18 cellular contexts compared by ENCODE assay signal in genomic region chr17:65545708-65546523, GRCh38. TPM values are rescaled to one million over a fixed set of nuclear protein-coding genes. Genes with fewer than 3 reads are reported as not detected.
A peak's percentile ranks its signal among the peaks of the same experiment; 100 is the strongest.
DNase-seq lines count a peak whose midpoint lies in the region; ATAC-seq and TF ChIP-seq lines count a peak whose summit lies in the region.
"Had no signal": no experiment of that assay in that cellular context is flagged by ENCODE, and none has a peak within 500 bp of the region (broad histone marks: within the 10 kb centered on the region; RNA-seq: fewer than 3 reads in every experiment).

No MANE protein-coding gene starts in this region.

- H3K27me3 Mint-ChIP-seq in activated CD4-positive, alpha-beta T cell treated with anti-CD3 and anti-CD28 coated beads, Interleukin-2, amount 10 ng/mL, durations not matched to agents 7 days and 5 days, result no peaks in the 10 kb centered on the region
- peaks cover 3 to 6% (median 5%) of the 10 kb centered on the region in 3 donors for H3K27me3 Mint-ChIP-seq in immature natural killer cell (ENCODE audit: low read depth in 3 of 3)
- H3K27me3 Mint-ChIP-seq: activated naive CD8-positive, alpha-beta T cell treated with anti-CD3 and anti-CD28 coated beads for 36 hours; CD4-positive, CD25-positive, alpha-beta regulatory T cell; effector memory CD8-positive, alpha-beta T cell had no signal

- TF ChIP-seq CTCF in lower lobe of right lung (IDR thresholded peaks at IDR 0.05), result no peak

- ATAC-seq in lower lobe of right lung (no peak), HG03442 (IDR thresholded peaks at IDR 0.05; ENCODE audit: unreplicated experiment) (no peak)
- ATAC-seq: activated T-cell treated with anti-CD3 and anti-CD28 coated beads, Interleukin-2, amount 50 U/mL, for 4 hours; effector memory CD8-positive, alpha-beta T cell; Panc1 had no signal

- no peak overlapping the region for H3K4me3 ChIP-seq in H7 (ENCODE audit: insufficient read depth, low read depth, low read length)
- peak overlapping the region; percentile 7 for H3K4me3 ChIP-seq in lower lobe of right lung
- H3K4me3 ChIP-seq in skeletal muscle tissue (ENCODE audit: low read length in 3 of 3), result no peak overlapping the region
- H3K4me3 ChIP-seq: smooth muscle cell had no signal

- no peak overlapping the region for H3K27ac Mint-ChIP-seq in activated CD4-positive, alpha-beta T cell treated with anti-CD3 and anti-CD28 coated beads, Interleukin-2, amount 10 ng/mL, durations not matched to agents 7 days and 5 days
- no peak overlapping the region for H3K27ac Mint-ChIP-seq in immature natural killer cell
- H3K27ac Mint-ChIP-seq: activated naive CD8-positive, alpha-beta T cell treated with anti-CD3 and anti-CD28 coated beads for 36 hours; effector memory CD8-positive, alpha-beta T cell had no signal

- POLR2A ChIA-PET in activated CD4-positive, alpha-beta T cell treated with anti-CD3 and anti-CD28 coated beads, Interleukin-2, amount 10 ng/mL, durations not matched to agents 7 days and 5 days (lab: Charles Lee), result no interaction called here

- peaks cover 47% of the 10 kb centered on the region for H3K36me3 Mint-ChIP-seq in activated CD4-positive, alpha-beta T cell treated with anti-CD3 and anti-CD28 coated beads, Interleukin-2, amount 10 ng/mL, durations not matched to agents 7 days and 5 days (ENCODE audit: low read depth)
- peaks cover 0 to 4% (median 0%) of the 10 kb centered on the region in 3 donors for H3K36me3 Mint-ChIP-seq in immature natural killer cell

- CTCF ChIA-PET in activated CD4-positive, alpha-beta T cell treated with anti-CD3 and anti-CD28 coated beads, Interleukin-2, amount 10 ng/mL, durations not matched to agents 7 days and 5 days (lab: Charles Lee), result no interaction called here

- peak overlapping the region in 1 of 3 donors; percentile 58 for H3K9ac ChIP-seq in skeletal muscle tissue (ENCODE audit: low read depth in 1 of 3, low read length in 3 of 3)

- H3K9me3 ChIP-seq in lower lobe of right lung, result no peaks in the 10 kb centered on the region
- H3K9me3 ChIP-seq in skeletal muscle tissue (ENCODE audit: control insufficient read depth in 3 of 3, low read length in 3 of 3), result no peaks in the 10 kb centered on the region

- H3K4me1 Mint-ChIP-seq in activated CD4-positive, alpha-beta T cell treated with anti-CD3 and anti-CD28 coated beads, Interleukin-2, amount 10 ng/mL, durations not matched to agents 7 days and 5 days, result peaks cover 14% of the 10 kb centered on the region
- H3K4me1 Mint-ChIP-seq in immature natural killer cell, result no peaks in the 10 kb centered on the region

- peak overlapping the region; percentile 71 for H3K27ac ChIP-seq in lower lobe of right lung
- H3K27ac ChIP-seq in skeletal muscle tissue (ENCODE audit: low read depth, low read length), result peak overlapping the region; percentile 95

- H3K4me1 ChIP-seq in lower lobe of right lung (peaks cover 60% of the 10 kb centered on the region), skeletal muscle tissue (ENCODE audit: control insufficient read depth in 3 of 3, insufficient read depth in 3 of 3, low read length in 3 of 3) (peaks cover 54 to 90% (median 87%) of the 10 kb centered on the region in 3 donors)

- intact Hi-C loops in lower lobe of right lung (cut with DNase I), result no loop called here

- DNase-seq in H7 (peak; percentile 58), ecto neural progenitor cell (ENCODE audit: low spot score) (peak; percentile 91), lower lobe of right lung (no peak), hepatic stellate cell (ENCODE audit: low spot score) (no peak), immature natural killer cell (no peak)
- no peak for DNase-seq in activated CD4-positive, alpha-beta T cell treated with anti-CD3 and anti-CD28 coated beads, Interleukin-2, amount 10 ng/mL, durations not matched to agents 7 days and 5 days
- DNase-seq: activated naive CD8-positive, alpha-beta T cell treated with anti-CD3 and anti-CD28 coated beads for 36 hours; activated T-cell treated with anti-CD3 and anti-CD28 coated beads, Interleukin-2, amount 50 U/mL, for 4 hours; CD4-positive, CD25-positive, alpha-beta regulatory T cell; DMS79 treated with DMSO at 0.1 percent for 48 hours; effector memory CD8-positive, alpha-beta T cell; mesenchymal stem cell; NCI-H2029 treated with DMSO at 0.1 percent for 48 hours; NCI-H82 had no signal

- no peak overlapping the region for H3K4me3 Mint-ChIP-seq in activated CD4-positive, alpha-beta T cell treated with anti-CD3 and anti-CD28 coated beads, Interleukin-2, amount 10 ng/mL, durations not matched to agents 7 days and 5 days
- H3K4me3 Mint-ChIP-seq in immature natural killer cell, result no peak overlapping the region
- H3K4me3 Mint-ChIP-seq: activated naive CD8-positive, alpha-beta T cell treated with anti-CD3 and anti-CD28 coated beads for 36 hours; activated T-cell treated with anti-CD3 and anti-CD28 coated beads, Interleukin-2, amount 50 U/mL, for 4 hours; CD4-positive, CD25-positive, alpha-beta regulatory T cell; effector memory CD8-positive, alpha-beta T cell had no signal

- H3K36me3 ChIP-seq in H7 (replicated peaks; ENCODE audit: control insufficient read depth, insufficient read depth, low read length) (peaks cover 6% of the 10 kb centered on the region), lower lobe of right lung (peaks cover 52% of the 10 kb centered on the region), skeletal muscle tissue (ENCODE audit: control insufficient read depth in 3 of 3, insufficient read depth in 3 of 3, low read length in 3 of 3) (peaks cover 3 to 13% (median 7%) of the 10 kb centered on the region in 3 donors)

- H3K27me3 ChIP-seq in H7 (ENCODE audit: control insufficient read depth, insufficient read depth, low read length), result no peaks in the 10 kb centered on the region
- no peaks in the 10 kb centered on the region for H3K27me3 ChIP-seq in lower lobe of right lung (ENCODE audit: low read depth)
- no peaks in the 10 kb centered on the region for H3K27me3 ChIP-seq in skeletal muscle tissue (ENCODE audit: control insufficient read depth in 3 of 3, insufficient read depth in 3 of 3, low read length in 3 of 3)

- no peaks in the 10 kb centered on the region for H3K9me3 Mint-ChIP-seq in activated CD4-positive, alpha-beta T cell treated with anti-CD3 and anti-CD28 coated beads, Interleukin-2, amount 10 ng/mL, durations not matched to agents 7 days and 5 days
- no peaks in the 10 kb centered on the region for H3K9me3 Mint-ChIP-seq in immature natural killer cell
- H3K9me3 Mint-ChIP-seq: activated naive CD8-positive, alpha-beta T cell treated with anti-CD3 and anti-CD28 coated beads for 36 hours; activated T-cell treated with anti-CD3 and anti-CD28 coated beads, Interleukin-2, amount 50 U/mL, for 4 hours; effector memory CD8-positive, alpha-beta T cell had no signal

RNA-seq across cellular contexts. Expression of gene AXIN2, which starts 15.5 kb away (rescaled TPM):
- 34.8 and 36.1 TPM in 2 replicates for total RNA-seq in H7 (2014; rRNA removed; shearing (Covaris generic))
- total RNA-seq in lower lobe of right lung, result 53.4 TPM
- 19.8 TPM for total RNA-seq in skeletal muscle tissue
- total RNA-seq in activated CD4-positive, alpha-beta T cell treated with anti-CD3 and anti-CD28 coated beads, Interleukin-2, amount 10 ng/mL, durations not matched to agents 7 days and 5 days, result 10 to 100 TPM; 12.7 to 13.4 TPM
- polyA plus RNA-seq in immature natural killer cell, result under 1 TPM in 2 of 3 donors, not detected in 1; 0.57 to 0.94 TPM

Comparison
In these comparisons a context has a peak if more than half of its experiments do, and no peak if none do; other contexts are left out.
1. DNase-seq: peak in H7 (single experiment) and ecto neural progenitor cell (single experiment); none in lower lobe of right lung (single experiment), hepatic stellate cell (single experiment), activated CD4-positive, alpha-beta T cell treated with anti-CD3 and anti-CD28 coated beads, Interleukin-2, amount 10 ng/mL, durations not matched to agents 7 days and 5 days (single experiment) and immature natural killer cell (0 of 3).